9 cellular contexts compared by ENCODE assay signal in the genomic region with DNA sequence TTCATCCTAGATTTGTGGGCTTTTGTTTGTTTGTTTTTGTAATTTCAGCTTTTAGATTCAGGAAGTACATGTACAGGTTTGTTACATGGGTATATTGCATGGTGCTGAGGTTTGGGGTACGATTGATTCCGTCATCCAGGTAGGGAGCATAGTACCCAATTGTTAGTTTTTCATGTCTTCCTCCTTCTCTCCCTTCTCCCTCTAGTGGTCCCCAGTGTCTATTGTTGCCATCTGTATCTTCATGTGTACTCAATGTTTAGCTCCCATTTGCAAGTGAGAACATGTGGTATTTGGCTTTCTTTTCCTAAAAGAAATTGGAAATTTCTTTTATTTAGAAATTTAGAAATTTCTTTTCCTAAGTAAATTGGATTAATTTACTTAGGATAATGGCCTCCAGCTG. TPM values are rescaled to one million over a fixed set of nuclear protein-coding genes. Genes with fewer than 3 reads are reported as not detected.
DNase-seq lines count a peak whose midpoint lies in the region; ATAC-seq, FAIRE-seq and TF ChIP-seq lines count a peak whose summit lies in the region.
"Had no signal": no experiment of that assay in that cellular context is flagged by ENCODE, and none has a peak within 500 bp of the region (broad histone marks: within the 10 kb centered on the region; RNA-seq: fewer than 3 reads in every experiment).

No MANE protein-coding gene starts in this region.

- no TSS peak for BruUV-seq in GM12878 (replicated peaks; lab: Mats Ljungman, UMichigan)

- DNase-seq in EH (ENCODE audit: low read depth) = peak; percentile 41
- peak; percentile 24 for DNase-seq in Jurkat, Clone E6-1 (ENCODE audit: low read depth, low spot score)
- no peak for DNase-seq in GM12878 (ENCODE audit: low read depth, low spot score)
- DNase-seq in myocyte (ENCODE audit: low read depth) = peak; percentile 14
- no peak for DNase-seq in psoas muscle
- no peak for DNase-seq in activated T-cell treated with anti-CD3 and anti-CD28 coated beads, Interleukin-2, amount 50 U/mL, for 72 hours

- intact Hi-C loops in GM12878 (cut with micrococcal nuclease; ENCODE audit: unreplicated experiment) (no loop called here), psoas muscle (cut with DNase I) (loop anchor here in 1 of 2 donors (5.0 kb wide), 1 partner anchor 38 kb away; the partner anchor contains the start of gene PPM1D)

- no peak for TF ChIP-seq RAD21 in GM12878 (IDR thresholded peaks at IDR 0.05; ENCODE audit: insufficient read depth, low read depth, low read length)

- WGBS in GM12878 (ENCODE audit: insufficient coverage, insufficient replicate concordance, low lambda C conversion rate, missing lambda C conversion rate) = 94% methylated on average over 2 of the region's 2 CpGs
- WGBS in psoas muscle, 3 donors = 66 to 89% (median 88%) methylated on average over 2 of the region's 2 CpGs

- ATAC-seq in GM12878 (no peak), HG02973 (IDR thresholded peaks at IDR 0.05; ENCODE audit: unreplicated experiment) (no peak), psoas muscle (no peak), HG03432 (IDR thresholded peaks at IDR 0.05; ENCODE audit: unreplicated experiment) (no peak)
- no peak for ATAC-seq in activated T-cell treated with anti-CD3 and anti-CD28 coated beads, Interleukin-2, amount 50 U/mL, for 72 hours (replicated peaks in 1 of 2)
- ATAC-seq: activated T-helper 17 cell treated with anti-CD3 and anti-CD28 coated beads, Interleukin-2, amount 50 U/mL, for 72 hours had no signal

- no peaks in the 10 kb centered on the region for H3K4me1 ChIP-seq in GM12878 (ENCODE audit: control insufficient read depth, insufficient read depth, low read length)
- peaks cover 7% of the 10 kb centered on the region for H3K4me1 ChIP-seq in psoas muscle

- POLR2A ChIA-PET in GM12878 (lab: Charles Lee) = interaction anchor here (0.8 kb wide), 1 partner anchor 47 kb away, joined by 6 read pairs; no protein-coding TSS in a partner anchor

- no peak overlapping the region for H3K4me3 ChIP-seq in Jurkat, Clone E6-1 (ENCODE audit: low read length)
- H3K4me3 ChIP-seq in GM12878 (no peak overlapping the region), psoas muscle (no peak overlapping the region)

- H3K36me3 ChIP-seq in GM12878 (ENCODE audit: control insufficient read depth in 2 of 2, insufficient read depth in 2 of 2, low read length in 1 of 2) (peaks cover 2 to 13% of the 10 kb centered on the region in 2 experiments; a peak in 3 of 4 replicates), psoas muscle (ENCODE audit: insufficient read depth in 1 of 2, low read depth in 1 of 2) (peaks cover 0 to 28% of the 10 kb centered on the region in 2 donors)

- H3K9ac ChIP-seq in GM12878 (ENCODE audit: control insufficient read depth, insufficient read depth, low read length) = no peak overlapping the region

- peak; percentile 15 to 35 (median 29); a peak in 3 of 6 replicates for TF ChIP-seq CTCF in GM12878 (IDR thresholded peaks at IDR 0.05 in 2 of 3, conservative IDR thresholded peaks at IDR 0.05 in 1 of 3; ENCODE audit: control insufficient read depth in 2 of 3, extremely low read depth in 1 of 3, insufficient read depth in 1 of 3, low read depth in 3 of 3, low read length in 3 of 3)
- TF ChIP-seq CTCF in psoas muscle (IDR thresholded peaks at IDR 0.05) = no peak

- no peak for FAIRE-seq in GM12878 (lab: Jason Lieb, UNC)

- peaks cover 9% of the 10 kb centered on the region for H3K79me2 ChIP-seq in GM12878 (ENCODE audit: control insufficient read depth, insufficient read depth, low read length)

- no peaks in the 10 kb centered on the region for H3K27me3 ChIP-seq in GM12878 (replicated peaks in 1 of 2; ENCODE audit: control insufficient read depth in 2 of 2, insufficient read depth in 2 of 2, low read length in 1 of 2)
- no peaks in the 10 kb centered on the region for H3K27me3 ChIP-seq in psoas muscle (ENCODE audit: insufficient read depth in 3 of 3, low read length in 2 of 3)

- no peak overlapping the region for H3K27ac Mint-ChIP-seq in activated T-cell treated with anti-CD3 and anti-CD28 coated beads, Interleukin-2, amount 50 U/mL, for 72 hours
- H3K27ac Mint-ChIP-seq: activated T-helper 17 cell treated with anti-CD3 and anti-CD28 coated beads, Interleukin-2, amount 50 U/mL, for 72 hours had no signal

- H3K4me2 ChIP-seq in GM12878 (ENCODE audit: control insufficient read depth, insufficient read depth) = no peak overlapping the region

- H3K9me3 ChIP-seq in GM12878 (replicated peaks; ENCODE audit: control insufficient read depth, insufficient read depth, low read length) (no peaks in the 10 kb centered on the region), psoas muscle (no peaks in the 10 kb centered on the region)

- RAD21 ChIA-PET in GM12878 (lab: Charles Lee; ENCODE audit: unreplicated experiment) = interaction anchor here (1.0 to 1.3 kb wide), 2 partner anchors 41 to 195 kb away, joined by 4 read pairs; partner anchors contain the start of gene PPM1D

- H2AFZ ChIP-seq in GM12878 (ENCODE audit: control insufficient read depth, low read depth, low read length) = no peak overlapping the region

- H4K20me1 ChIP-seq in GM12878 (ENCODE audit: control insufficient read depth, insufficient read depth) = no peaks in the 10 kb centered on the region

- peaks cover 11% of the 10 kb centered on the region for H3K4me1 Mint-ChIP-seq in activated T-cell treated with anti-CD3 and anti-CD28 coated beads, Interleukin-2, amount 50 U/mL, for 72 hours (ENCODE audit: low read depth)

- SMC1A ChIA-PET in GM12878 (lab: Charles Lee; ENCODE audit: uncharacterized antibody, unreplicated experiment) = interaction anchor here (1.0 to 1.5 kb wide), 3 partner anchors 38 to 114 kb away, joined by 3 to 6 read pairs (median 3); no protein-coding TSS in a partner anchor

- H3K27ac ChIP-seq in GM12878 (ENCODE audit: control insufficient read depth, insufficient read depth) (no peak overlapping the region), psoas muscle (no peak overlapping the region)

- H3K36me3 Mint-ChIP-seq in activated T-cell treated with anti-CD3 and anti-CD28 coated beads, Interleukin-2, amount 50 U/mL, for 72 hours (ENCODE audit: insufficient read depth in 2 of 2) = no peaks in the 10 kb centered on the region

- CTCF ChIA-PET in GM12878 (lab: Yijun Ruan, JAX) = interaction anchor here (0.7 to 6.6 kb wide), 12 partner anchors 9 to 215 kb away, joined by 3 to 89 read pairs (median 3); no protein-coding TSS in a partner anchor

- H3K27me3 Mint-ChIP-seq in activated T-cell treated with anti-CD3 and anti-CD28 coated beads, Interleukin-2, amount 50 U/mL, for 72 hours (ENCODE audit: low read depth) = no peaks in the 10 kb centered on the region
- H3K27me3 Mint-ChIP-seq: activated T-helper 17 cell treated with anti-CD3 and anti-CD28 coated beads, Interleukin-2, amount 50 U/mL, for 72 hours had no signal

- H3K9me3 Mint-ChIP-seq in activated T-cell treated with anti-CD3 and anti-CD28 coated beads, Interleukin-2, amount 50 U/mL, for 72 hours = no peaks in the 10 kb centered on the region
- H3K9me3 Mint-ChIP-seq: activated T-helper 17 cell treated with anti-CD3 and anti-CD28 coated beads, Interleukin-2, amount 50 U/mL, for 72 hours had no signal

- TF ChIP-seq POLR2A in GM12878 (IDR thresholded peaks at IDR 0.05; ENCODE audit: low read depth, low read length) = no peak

- in situ Hi-C loops in GM12878 (cut with MboI) = loop anchor here (25.0 kb wide), 1 partner anchor 503 kb away; the partner anchor contains the start of gene CA4

- no peak for TF ChIP-seq EP300 in GM12878 (IDR thresholded peaks at IDR 0.05; ENCODE audit: borderline replicate concordance in 1 of 2, control insufficient read depth in 1 of 2, low read depth in 2 of 2, low read length in 2 of 2)

- H3K4me3 Mint-ChIP-seq in activated T-cell treated with anti-CD3 and anti-CD28 coated beads, Interleukin-2, amount 50 U/mL, for 72 hours = no peak overlapping the region
- H3K4me3 Mint-ChIP-seq: activated T-helper 17 cell treated with anti-CD3 and anti-CD28 coated beads, Interleukin-2, amount 50 U/mL, for 72 hours had no signal

RNA-seq across cellular contexts. Expression of gene BCAS3, which starts 37.1 kb away (rescaled TPM):
- 7.9 TPM for polyA plus RNA-seq in Jurkat, Clone E6-1 (2012; ENCODE audit: insufficient read depth, insufficient read length)
- 113 and 125 TPM in 2 replicates for total RNA-seq in GM12878 (2013; cell fraction: nucleolus; rRNA removed)
- total RNA-seq in GM12878 (2014; rRNA removed) (5.5 and 9.8 TPM in 2 replicates), GM12878 (2014; rRNA removed; fragmentation: Illumina TruSeq; extraction: Trizol) (7.9 and 9.4 TPM in 2 replicates), GM12878 (2021) (6.2 and 6.9 TPM in 2 replicates), myocyte (16.8 and 18.1 TPM in 2 replicates), psoas muscle (10 to 100 TPM; 15.0 to 28.8 (median 19.1) TPM)
- polyA plus RNA-seq in GM12878 (2011; ENCODE audit: low read depth) = 2.4 TPM
- polyA plus RNA-seq in GM12878 (2011; rRNA removed) (7.2 and 11.0 TPM in 2 replicates), GM12878 (2014; fragmentation: Illumina TruSeq; extraction: Trizol) (4.6 and 8.2 TPM in 2 replicates), GM12878 (2014; fragmentation: Nextera tagmentation; extraction: Ambion mirVana) (1 to 10 TPM; 2.1 to 3.5 TPM), GM12878 (2014; rRNA removed) (7.3 and 8.5 TPM in 2 replicates), GM12878 (2016; fragmentation: Nextera tagmentation; extraction: Ambion mirVana) (1 to 10 TPM; 6.4 to 8.5 TPM), psoas muscle (1 to 10 TPM; 2.4 to 7.1 (median 5.1) TPM)
- polyA plus RNA-seq in GM12878 (2011; cell fraction: cytosol; rRNA removed) = 6.2 and 7.5 TPM in 2 replicates
- polyA plus RNA-seq in GM12878 (2011; cell fraction: nucleus; rRNA removed) = 8.3 and 9.5 TPM in 2 replicates
- polyA plus RNA-seq in GM12878 (2012) = 4.6 and 5.2 TPM in 2 replicates
- polyA minus RNA-seq in GM12878 (2011; rRNA and poly(A)+ RNA removed) = 61.5 and 83.3 TPM in 2 replicates
- polyA minus RNA-seq in GM12878 (2011; cell fraction: cytosol; rRNA and poly(A)+ RNA removed) = 6.3 and 8.3 TPM in 2 replicates
- polyA minus RNA-seq in GM12878 (2011; cell fraction: nucleus; rRNA and poly(A)+ RNA removed) = 45.0 and 67.3 TPM in 2 replicates
- 20.3 TPM for polyA plus RNA-seq in myocyte (2012)
- 10 to 100 TPM; 28.0 to 33.4 TPM for total RNA-seq in activated T-cell treated with anti-CD3 and anti-CD28 coated beads, Interleukin-2, amount 50 U/mL, for 72 hours

RNA-seq across cellular contexts. Expression of gene PPM1D, which starts 40.5 kb away (rescaled TPM):
- 10.9 TPM for polyA plus RNA-seq in Jurkat, Clone E6-1 (2012; ENCODE audit: insufficient read depth, insufficient read length)
- total RNA-seq in GM12878 (2013; cell fraction: nucleolus; rRNA removed) = 13.2 and 14.1 TPM in 2 replicates
- total RNA-seq in GM12878 (2014; rRNA removed) (7.2 and 9.0 TPM in 2 replicates), GM12878 (2014; rRNA removed; fragmentation: Illumina TruSeq; extraction: Trizol) (12.3 and 12.8 TPM in 2 replicates), GM12878 (2021) (15.9 and 16.9 TPM in 2 replicates), myocyte (9.2 and 9.7 TPM in 2 replicates), psoas muscle (10 to 100 TPM in 1 of 4 donors, 1 to 10 TPM in 3; 7.0 to 10.5 (median 8.4) TPM)
- 4.2 TPM for polyA plus RNA-seq in GM12878 (2011; ENCODE audit: low read depth)
- polyA plus RNA-seq in GM12878 (2011; rRNA removed) (9.2 and 9.3 TPM in 2 replicates), GM12878 (2014; fragmentation: Illumina TruSeq; extraction: Trizol) (12.3 and 18.1 TPM in 2 replicates), GM12878 (2014; fragmentation: Nextera tagmentation; extraction: Ambion mirVana) (1 to 10 TPM; 1.9 to 3.5 TPM), GM12878 (2014; rRNA removed) (7.9 and 10.6 TPM in 2 replicates), GM12878 (2016; fragmentation: Nextera tagmentation; extraction: Ambion mirVana) (10 to 100 TPM; 17.5 to 20.8 TPM), psoas muscle (1 to 10 TPM; 2.8 to 5.6 (median 4.0) TPM)
- 6.8 and 6.9 TPM in 2 replicates for polyA plus RNA-seq in GM12878 (2011; cell fraction: cytosol; rRNA removed)
- 5.9 and 7.8 TPM in 2 replicates for polyA plus RNA-seq in GM12878 (2011; cell fraction: nucleus; rRNA removed)
- 6.1 TPM in 2 replicates for polyA plus RNA-seq in GM12878 (2012)
- 11.6 and 13.4 TPM in 2 replicates for polyA minus RNA-seq in GM12878 (2011; rRNA and poly(A)+ RNA removed)
- 3.4 and 6.0 TPM in 2 replicates for polyA minus RNA-seq in GM12878 (2011; cell fraction: cytosol; rRNA and poly(A)+ RNA removed)
- 7.0 and 13.2 TPM in 2 replicates for polyA minus RNA-seq in GM12878 (2011; cell fraction: nucleus; rRNA and poly(A)+ RNA removed)
- polyA plus RNA-seq in myocyte (2012) = 5.5 TPM
- total RNA-seq in activated T-cell treated with anti-CD3 and anti-CD28 coated beads, Interleukin-2, amount 50 U/mL, for 72 hours = 10 to 100 TPM; 13.1 to 20.0 TPM

Comparison
In these comparisons a context has a peak if more than half of its experiments do, and no peak if none do; other contexts are left out.
1. DNase-seq: peak in EH (single experiment), Jurkat, Clone E6-1 (single experiment) and myocyte (single experiment); none in GM12878 (single experiment), psoas muscle (0 of 2) and activated T-cell treated with anti-CD3 and anti-CD28 coated beads, Interleukin-2, amount 50 U/mL, for 72 hours (0 of 2).